8 cellular contexts compared by ENCODE assay signal in the genomic region with DNA sequence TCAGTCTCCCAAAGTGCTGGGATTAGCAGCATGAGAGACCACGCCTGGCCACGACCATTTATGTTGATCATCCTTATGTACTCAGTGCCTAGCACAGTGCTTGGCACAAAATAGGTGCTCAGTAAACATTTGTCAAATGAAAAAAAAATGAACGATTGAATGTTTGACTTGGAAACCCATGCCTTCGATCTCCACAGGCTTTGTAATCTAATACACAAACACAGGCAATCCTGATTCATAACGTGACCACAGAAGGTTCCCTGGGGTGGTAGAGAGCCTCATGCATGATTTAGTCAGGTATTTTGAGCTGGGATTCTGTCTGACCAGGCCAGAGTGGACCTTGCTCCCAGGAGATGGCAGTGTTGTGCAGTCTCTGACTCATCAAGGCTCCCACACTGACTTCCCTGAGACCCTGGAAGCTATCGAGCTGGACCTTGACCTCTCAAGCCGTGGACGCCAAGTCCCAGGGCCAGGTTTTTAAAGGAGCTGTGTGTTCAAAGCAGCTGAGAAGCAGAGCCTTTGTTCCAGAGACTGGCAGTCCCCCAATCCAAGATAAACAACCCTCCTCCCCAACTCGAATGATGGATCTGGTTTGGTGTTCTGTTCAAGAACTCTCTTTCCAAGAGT.
DNase-seq lines count a peak whose midpoint lies in the region; ATAC-seq lines count a peak whose summit lies in the region.

No MANE protein-coding gene starts in this region.

- intact Hi-C loops in sciatic nerve (cut with DNase I), result no loop called here

- DNase-seq in GM03348 (ENCODE audit: low spot score), result peak; percentile 89
- peak; percentile 52 for DNase-seq in GOT3 (lab: John Stamatoyannopoulos, UW)
- peak; percentile 77 for DNase-seq in NCI-H2029 (lab: John Stamatoyannopoulos, UW)
- DNase-seq in amygdala (lab: John Stamatoyannopoulos, UW), result peak in 40 of 56 donors; percentile 2 to 70 (median 22)
- peak; percentile 84 for DNase-seq in hepatic stellate cell (ENCODE audit: low spot score)
- DNase-seq in sciatic nerve (ENCODE audit: low spot score), result peak; percentile 86

- peak; percentile 96 for ATAC-seq in sciatic nerve
- no peak for ATAC-seq in GM21737 (IDR thresholded peaks at IDR 0.05; ENCODE audit: unreplicated experiment)
- no peak for ATAC-seq in HG03039 (IDR thresholded peaks at IDR 0.05; ENCODE audit: unreplicated experiment)

Comparison
In these comparisons a context has a peak if more than half of its experiments do, and no peak if none do; other contexts are left out.
1. DNase-seq: peak in every context shown above with its lines; median percentile 89 in GM03348; 86 in sciatic nerve; 84 in hepatic stellate cell; 77 in NCI-H2029; 52 in GOT3; 22 in amygdala.